9 cellular contexts compared by ENCODE assay signal in genomic region chr12:57746025-57746424, GRCh38. TPM values are rescaled to one million over a fixed set of nuclear protein-coding genes. Genes with fewer than 3 reads are reported as not detected.
DNase-seq lines count a peak whose midpoint lies in the region; ATAC-seq and TF ChIP-seq lines count a peak whose summit lies in the region.
"Had no signal": no experiment of that assay in that cellular context is flagged by ENCODE, and none has a peak within 500 bp of the region (broad histone marks: within the 10 kb centered on the region; RNA-seq: fewer than 3 reads in every experiment).

No MANE protein-coding gene starts in this region.

- H3K27ac ChIP-seq in OCI-LY1 (ENCODE audit: low read depth, low read length, poor library complexity, severe bottlenecking), result no peak overlapping the region

- peak overlapping the region; percentile 72 for H3K4me3 ChIP-seq in OCI-LY1 (ENCODE audit: low read depth, low read length, poor library complexity, severe bottlenecking)

- DNase-seq in Calu3, result no peak
- no peak for DNase-seq in neural crest cell (ENCODE audit: low read depth, low spot score)
- DNase-seq in cerebellar cortex (ENCODE audit: low spot score), result no peak
- DNase-seq in cerebellum (ENCODE audit: low spot score), result no peak
- no peak for DNase-seq in kidney tubule cell (ENCODE audit: low spot score)
- DNase-seq: ovary had no signal

- H3F3A ChIP-seq in OCI-LY1 (ENCODE audit: insufficient read depth, low read length), result no peaks in the 10 kb centered on the region; the same call in 1 of the 2 replicates

- H3K27ac Mint-ChIP-seq in Calu3 (ENCODE audit: unreplicated experiment) (peak overlapping the region; percentile 99), neural crest cell (ENCODE audit: unreplicated experiment) (no peak overlapping the region)
- H3K27ac Mint-ChIP-seq in dendritic cell treated with granulocyte-macrophage colony-stimulating factor and Interleukin-4, amounts not matched to agents 40 ng/mL and 50 ng/mL, for 4 days, result peak overlapping the region; percentile 99

- H3K4me1 Mint-ChIP-seq in Calu3 (ENCODE audit: low read depth, unreplicated experiment) (peaks cover 38% of the 10 kb centered on the region), neural crest cell (peaks cover 32% of the 10 kb centered on the region)
- peaks cover 60% of the 10 kb centered on the region for H3K4me1 Mint-ChIP-seq in dendritic cell treated with granulocyte-macrophage colony-stimulating factor and Interleukin-4, amounts not matched to agents 40 ng/mL and 50 ng/mL, for 4 days (ENCODE audit: low read depth)

- TF ChIP-seq CTCF in Calu3 (IDR thresholded peaks at IDR 0.05; ENCODE audit: unreplicated experiment), result no peak
- no peak for TF ChIP-seq CTCF in OCI-LY1 (IDR thresholded peaks at IDR 0.05; ENCODE audit: low read length)
- no peak for TF ChIP-seq CTCF in neural crest cell (conservative IDR thresholded peaks at IDR 0.05)

- peaks cover 16% of the 10 kb centered on the region for H3K27me3 Mint-ChIP-seq in Calu3 (ENCODE audit: unreplicated experiment)
- H3K27me3 Mint-ChIP-seq in dendritic cell treated with granulocyte-macrophage colony-stimulating factor and Interleukin-4, amounts not matched to agents 40 ng/mL and 50 ng/mL, for 4 days, result no peaks in the 10 kb centered on the region
- H3K27me3 Mint-ChIP-seq in neural crest cell (ENCODE audit: low read depth), result peaks cover 40% of the 10 kb centered on the region

- no peaks in the 10 kb centered on the region for H3K27me3 ChIP-seq in OCI-LY1 (ENCODE audit: insufficient read depth, low read length)
- H3K27me3 ChIP-seq: ovary had no signal

- peaks cover 49% of the 10 kb centered on the region for H3K36me3 ChIP-seq in OCI-LY1 (ENCODE audit: insufficient read depth, low read length)
- H3K36me3 ChIP-seq: ovary had no signal

- peaks cover 10% of the 10 kb centered on the region for H3K79me2 ChIP-seq in OCI-LY1 (ENCODE audit: insufficient read depth, low read length)

- H2AFZ ChIP-seq in OCI-LY1 (ENCODE audit: low read length), result no peak overlapping the region

- H3K36me3 Mint-ChIP-seq in Calu3 (ENCODE audit: insufficient read depth, unreplicated experiment), result peaks cover 66% of the 10 kb centered on the region
- peaks cover 61% of the 10 kb centered on the region for H3K36me3 Mint-ChIP-seq in dendritic cell treated with granulocyte-macrophage colony-stimulating factor and Interleukin-4, amounts not matched to agents 40 ng/mL and 50 ng/mL, for 4 days (ENCODE audit: low read depth)
- H3K36me3 Mint-ChIP-seq in neural crest cell (ENCODE audit: low read depth), result peaks cover 22% of the 10 kb centered on the region

- no peaks in the 10 kb centered on the region for H4K20me1 ChIP-seq in OCI-LY1 (ENCODE audit: insufficient read depth, low read length)

- H3K9me3 ChIP-seq in OCI-LY1 (ENCODE audit: low read length), result no peaks in the 10 kb centered on the region
- H3K9me3 ChIP-seq: ovary had no signal

- H3K4me3 Mint-ChIP-seq in Calu3 (ENCODE audit: low read depth, unreplicated experiment) (peak overlapping the region; percentile 93), neural crest cell (peak overlapping the region; percentile 95)
- H3K4me3 Mint-ChIP-seq in dendritic cell treated with granulocyte-macrophage colony-stimulating factor and Interleukin-4, amounts not matched to agents 40 ng/mL and 50 ng/mL, for 4 days, result peak overlapping the region; percentile 96

- peak overlapping the region; percentile 83; the same call in 1 of the 2 replicates for H3K9ac ChIP-seq in OCI-LY1 (ENCODE audit: low read length)

- no TSS peak for BruUV-seq in Calu3 (replicated peaks; lab: Mats Ljungman, UMichigan)

- H3K9me2 ChIP-seq in OCI-LY1 (ENCODE audit: low read depth, low read length), result no peaks in the 10 kb centered on the region

- intact Hi-C loops in Calu3 (cut with micrococcal nuclease; ENCODE audit: unreplicated experiment), result no loop called here
- intact Hi-C loops in dendritic cell treated with granulocyte-macrophage colony-stimulating factor and Interleukin-4, amounts not matched to agents 40 ng/mL and 50 ng/mL, for 4 days (cut with micrococcal nuclease), result no loop called here

- peaks cover 46% of the 10 kb centered on the region for H3K4me1 ChIP-seq in OCI-LY1 (ENCODE audit: insufficient read depth, low read length, severe bottlenecking)

- CTCF ChIA-PET in Calu3 (lab: Charles Lee), result no interaction called here

- H3K4me2 ChIP-seq in OCI-LY1 (ENCODE audit: low read length), result peak overlapping the region; percentile 79

- no peaks in the 10 kb centered on the region for H3K9me3 Mint-ChIP-seq in Calu3 (ENCODE audit: low read depth, unreplicated experiment)
- H3K9me3 Mint-ChIP-seq in dendritic cell treated with granulocyte-macrophage colony-stimulating factor and Interleukin-4, amounts not matched to agents 40 ng/mL and 50 ng/mL, for 4 days, result no peaks in the 10 kb centered on the region
- no peaks in the 10 kb centered on the region for H3K9me3 Mint-ChIP-seq in neural crest cell

- no peak for ATAC-seq in GM19023 (IDR thresholded peaks at IDR 0.05; ENCODE audit: unreplicated experiment)

RNA-seq across cellular contexts. Expression of gene TSPAN31, which starts 1.2 kb away (rescaled TPM):
- 40.2 and 46.7 TPM in 2 replicates for total RNA-seq in Calu3 (2022)
- total RNA-seq in neural crest cell, result 23.5 and 26.9 TPM in 2 replicates
- total RNA-seq in cerebellum, result 32.1 TPM

RNA-seq across cellular contexts. Expression of gene CDK4, which starts 6.1 kb away (rescaled TPM):
- total RNA-seq in Calu3 (2022), result 188 and 199 TPM in 2 replicates
- 332 and 333 TPM in 2 replicates for total RNA-seq in neural crest cell
- 48.5 TPM for total RNA-seq in cerebellum

RNA-seq across cellular contexts. Expression of gene AGAP2, which starts 7.5 kb away (rescaled TPM):
- total RNA-seq in Calu3 (2022) (0.57 and 0.59 TPM in 2 replicates), neural crest cell (3.9 and 4.1 TPM in 2 replicates), cerebellum (22.7 TPM)

RNA-seq across cellular contexts. Expression of gene MARCHF9, which starts 8.9 kb away (rescaled TPM):
- total RNA-seq in Calu3 (2022) (39.0 and 42.4 TPM in 2 replicates), neural crest cell (16.7 and 18.8 TPM in 2 replicates), cerebellum (12.2 TPM)

RNA-seq across cellular contexts. Expression of gene CYP27B1, which starts 20.9 kb away (rescaled TPM):
- 1.8 TPM in 2 replicates for total RNA-seq in Calu3 (2022)
- 3.2 and 4.2 TPM in 2 replicates for total RNA-seq in neural crest cell
- 1.2 TPM for total RNA-seq in cerebellum
